1 cellular context compared by ENCODE assay signal in the genomic region with DNA sequence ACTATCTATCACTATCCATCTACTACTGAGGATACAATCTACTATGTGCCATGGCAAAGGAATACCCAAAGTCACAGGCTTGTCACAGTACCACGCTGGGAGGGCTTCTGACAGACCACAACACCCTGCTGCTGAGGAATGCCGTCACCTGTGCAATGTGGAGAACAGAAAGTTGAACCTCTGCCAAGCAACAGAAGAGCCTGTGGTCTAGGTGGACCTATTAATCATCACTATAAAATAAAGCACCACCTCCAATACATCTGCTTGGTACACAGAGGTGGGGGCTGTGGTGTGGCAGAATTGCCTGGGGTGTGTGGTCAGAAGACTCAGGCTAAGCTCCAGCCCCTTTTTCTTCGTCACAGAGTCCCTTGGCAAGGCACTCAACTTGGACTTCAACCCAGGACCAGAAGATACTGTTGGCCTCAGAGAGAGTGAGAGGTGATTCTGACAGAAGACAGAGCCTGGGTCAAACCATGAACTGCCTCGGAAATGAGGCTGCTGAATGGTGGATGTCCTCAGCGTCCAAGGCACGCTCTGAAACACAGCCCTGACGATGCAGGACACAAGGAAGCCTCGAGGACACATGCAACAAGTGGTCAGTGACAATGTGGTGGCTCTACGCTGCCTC.
TF ChIP-seq lines count a peak whose summit lies in the region.

No MANE protein-coding gene starts in this region.

TF ChIP-seq in H1, 55 proteins besides CTCF, POLR2A, EP300 and RAD21:
- no peak for TF ChIP-seq KDM1A (IDR thresholded peaks at IDR 0.05; ENCODE audit: borderline replicate concordance, low read length)
TF ChIP-seq in H1: peak in this region for 0.
